8 cellular contexts compared by ENCODE assay signal in genomic region chr4:4574792-4575191, GRCh38. TPM values are rescaled to one million over a fixed set of nuclear protein-coding genes. Genes with fewer than 3 reads are reported as not detected.
DNase-seq lines count a peak whose midpoint lies in the region; ATAC-seq, FAIRE-seq and TF ChIP-seq lines count a peak whose summit lies in the region.

No MANE protein-coding gene starts in this region.

- H3K4me1 ChIP-seq in duodenal mucosa (ENCODE audit: control insufficient read depth in 1 of 2, insufficient read depth in 2 of 2, low read length in 2 of 2): peaks cover 0 to 11% of the 10 kb centered on the region in 2 donors
- no peaks in the 10 kb centered on the region for H3K4me1 ChIP-seq in right lobe of liver
- H3K4me1 ChIP-seq in subcutaneous abdominal adipose tissue (ENCODE audit: control insufficient read depth in 5 of 5, insufficient read depth in 5 of 5, low read length in 5 of 5): peaks cover 2 to 15% (median 11%) of the 10 kb centered on the region in 5 donors

- peak; percentile 15 for DNase-seq in GM12864 (ENCODE audit: low read depth)
- peak; percentile 91 for DNase-seq in RPMI7951 (ENCODE audit: low read depth)
- DNase-seq in right lobe of liver: peak in 1 of 3 donors; percentile 63
- no peak for DNase-seq in GM12892 (ENCODE audit: insufficient read length)

- H3K9me3 ChIP-seq in duodenal mucosa (ENCODE audit: control insufficient read depth in 1 of 2, low read length in 2 of 2): no peaks in the 10 kb centered on the region
- no peaks in the 10 kb centered on the region for H3K9me3 ChIP-seq in right lobe of liver
- H3K9me3 ChIP-seq in subcutaneous abdominal adipose tissue (ENCODE audit: control insufficient read depth in 5 of 5, low read length in 5 of 5): no peaks in the 10 kb centered on the region

- no peaks in the 10 kb centered on the region for H3K36me3 ChIP-seq in duodenal mucosa (ENCODE audit: control insufficient read depth in 1 of 2, insufficient read depth in 2 of 2, low read length in 2 of 2)
- H3K36me3 ChIP-seq in right lobe of liver: no peaks in the 10 kb centered on the region
- H3K36me3 ChIP-seq in subcutaneous abdominal adipose tissue (ENCODE audit: control insufficient read depth in 5 of 5, insufficient read depth in 5 of 5, low read length in 5 of 5): no peaks in the 10 kb centered on the region

- intact Hi-C loops in right lobe of liver (cut with DNase I): no loop called here

- H3K9ac ChIP-seq in duodenal mucosa (ENCODE audit: low read depth in 1 of 2, low read length in 2 of 2): peak overlapping the region; percentile 54 to 71
- peak overlapping the region; percentile 51 to 81 (median 66) for H3K9ac ChIP-seq in subcutaneous abdominal adipose tissue (ENCODE audit: low read length in 5 of 5)

- WGBS in right lobe of liver (ENCODE audit: insufficient coverage, low coverage, low lambda C conversion rate, missing lambda C conversion rate): 8% methylated on average over 7 of the region's 8 CpGs

- TF ChIP-seq POLR2A in right lobe of liver (IDR thresholded peaks at IDR 0.05): no peak
- no peak for TF ChIP-seq POLR2A in GM12892 (IDR thresholded peaks at IDR 0.05; ENCODE audit: low read depth, low read length)

- no peak for FAIRE-seq in GM12892 (lab: Jason Lieb, UNC)

- H3K27me3 ChIP-seq in duodenal mucosa (ENCODE audit: control insufficient read depth in 1 of 2, insufficient read depth in 2 of 2, low read length in 2 of 2) (no peaks in the 10 kb centered on the region), right lobe of liver (no peaks in the 10 kb centered on the region), subcutaneous abdominal adipose tissue (ENCODE audit: control insufficient read depth in 5 of 5, insufficient read depth in 4 of 5, low read length in 5 of 5) (no peaks in the 10 kb centered on the region)

- TF ChIP-seq CTCF in GM12864 (IDR thresholded peaks at IDR 0.05; ENCODE audit: low read depth, low read length, missing control alignments) (no peak), right lobe of liver (IDR thresholded peaks at IDR 0.05) (no peak)

- ATAC-seq in right lobe of liver (peak in 3 of 4 donors; percentile 68 to 85 (median 76)), GM19023 (IDR thresholded peaks at IDR 0.05; ENCODE audit: unreplicated experiment) (no peak), HG02870 (IDR thresholded peaks at IDR 0.05; ENCODE audit: unreplicated experiment) (no peak)

- H3K4me3 ChIP-seq in GM12864 (ENCODE audit: low read depth, low read length) (peak overlapping the region; percentile 47), duodenal mucosa (ENCODE audit: low read depth in 1 of 2, low read length in 2 of 2) (peak overlapping the region; percentile 77 to 81), right lobe of liver (peak overlapping the region; percentile 62 to 74 (median 62)), subcutaneous abdominal adipose tissue (ENCODE audit: low read depth in 1 of 5, low read length in 5 of 5) (peak overlapping the region; percentile 68 to 82 (median 74))

- H3K27ac ChIP-seq in duodenal mucosa (ENCODE audit: low read depth, low read length) (no peak overlapping the region), right lobe of liver (peak overlapping the region in 1 of 3 donors; percentile 72), subcutaneous abdominal adipose tissue (ENCODE audit: low read depth, low read length) (peak overlapping the region; percentile 39)

RNA-seq across cellular contexts. Expression of gene STX18, which starts 32.9 kb away (rescaled TPM):
- total RNA-seq in RPMI7951 (2014; rRNA removed; shearing (Covaris generic)): 21.5 and 24.2 TPM in 2 replicates
- 10 to 100 TPM; 11.7 to 18.4 (median 15.8) TPM for total RNA-seq in right lobe of liver
- polyA plus RNA-seq in GM12892 (2012; ENCODE audit: missing spikeins): 21.8 TPM

Comparison
In these comparisons a context has a peak if more than half of its experiments do, and no peak if none do; other contexts are left out.
1. ATAC-seq: peak in right lobe of liver (3 of 4); none in GM19023 (single experiment) and HG02870 (single experiment).
2. Peak in every context shown above with its lines, with median percentiles within 50 percentile points of each other: H3K4me3 ChIP-seq.